13 cellular contexts compared by ENCODE assay signal in genomic region chr9:126394802-126395201, GRCh38.
DNase-seq lines count a peak whose midpoint lies in the region; ATAC-seq, FAIRE-seq and TF ChIP-seq lines count a peak whose summit lies in the region.
"Had no signal": no experiment of that assay in that cellular context is flagged by ENCODE, and none has a peak within 500 bp of the region (broad histone marks: within the 10 kb centered on the region; RNA-seq: fewer than 3 reads in every experiment).

No MANE protein-coding gene starts in this region.

- H4K20me1 ChIP-seq in IMR-90 (ENCODE audit: insufficient read depth, low read length), result no peaks in the 10 kb centered on the region
- peaks cover 7% of the 10 kb centered on the region for H4K20me1 ChIP-seq in astrocyte (ENCODE audit: insufficient read depth, low read length)

- FAIRE-seq in astrocyte (lab: Jason Lieb, UNC), result peak; percentile 17

- H3K9ac ChIP-seq in IMR-90 (ENCODE audit: low read depth, low read length) (no peak overlapping the region), astrocyte (ENCODE audit: low read length) (no peak overlapping the region), mesenchymal stem cell (ENCODE audit: low read length) (no peak overlapping the region)

- no peaks in the 10 kb centered on the region for H3K36me3 ChIP-seq in CD4-positive, alpha-beta memory T cell (ENCODE audit: insufficient read depth, low read length)
- peaks cover 2% of the 10 kb centered on the region; the same call in 1 of the 2 replicates for H3K36me3 ChIP-seq in IMR-90 (ENCODE audit: control insufficient read depth, insufficient read depth, low read length)
- no peaks in the 10 kb centered on the region for H3K36me3 ChIP-seq in astrocyte (ENCODE audit: insufficient read depth, low read length)
- H3K36me3 ChIP-seq in mesenchymal stem cell (ENCODE audit: control insufficient read depth in 1 of 2, insufficient read depth in 2 of 2, low read depth in 1 of 2, low read length in 2 of 2), result peaks cover 21 to 31% of the 10 kb centered on the region in 2 experiments
- peaks cover 74% of the 10 kb centered on the region for H3K36me3 ChIP-seq in WERI-Rb-1
- H3K36me3 ChIP-seq: BE2C had no signal

- TF ChIP-seq POLR2A in IMR-90 (IDR thresholded peaks at IDR 0.05; ENCODE audit: low read depth, low read length), result no peak

- peaks cover 23 to 45% (median 34%) of the 10 kb centered on the region in 4 donors for H3K4me1 Mint-ChIP-seq in CD4-positive, alpha-beta memory T cell
- H3K4me1 Mint-ChIP-seq in astrocyte (ENCODE audit: low read depth, unreplicated experiment) (peaks cover 22% of the 10 kb centered on the region), nephron progenitor cell (peaks cover 43% of the 10 kb centered on the region)

- no peak overlapping the region for H2AK9ac ChIP-seq in IMR-90 (replicated peaks; ENCODE audit: low read depth, low read length, poor library complexity)

- H3K27me3 Mint-ChIP-seq in CD4-positive, alpha-beta memory T cell, result no peaks in the 10 kb centered on the region
- H3K27me3 Mint-ChIP-seq in astrocyte (ENCODE audit: low read depth, unreplicated experiment), result no peaks in the 10 kb centered on the region
- peaks cover 2% of the 10 kb centered on the region for H3K27me3 Mint-ChIP-seq in nephron progenitor cell (ENCODE audit: low read depth, poor library complexity)

- peaks cover 15% of the 10 kb centered on the region; the same call in 1 of the 2 replicates for H3K9me1 ChIP-seq in IMR-90 (ENCODE audit: insufficient read depth, low read length)

- H3K14ac ChIP-seq in IMR-90 (replicated peaks; ENCODE audit: low read depth, low read length) (no peak overlapping the region), mesenchymal stem cell (ENCODE audit: low read length in 2 of 2) (no peak overlapping the region)

- H2BK15ac ChIP-seq in IMR-90 (ENCODE audit: low read depth, low read length), result no peak overlapping the region
- H2BK15ac ChIP-seq in mesenchymal stem cell (ENCODE audit: low read depth, poor library complexity, severe bottlenecking), result peak overlapping the region; percentile 82

- 90% methylated on average over 2 of the region's 9 CpGs; no CpG with 5 or more reads in 1 of the 2 experiments for WGBS in IMR-90 (ENCODE audit: extremely low coverage in 2 of 2, insufficient read length in 1 of 2), 2 experiments
- WGBS in mesenchymal stem cell, result 83% methylated on average over 9 of the region's 9 CpGs

- intact Hi-C loops in CD4-positive, alpha-beta memory T cell (cut with micrococcal nuclease), result loop anchor here (5.0 kb wide), 2 partner anchors 77 to 168 kb away; no protein-coding TSS in a partner anchor
- intact Hi-C loops in IMR-90 (cut with micrococcal nuclease), result loop anchor here (5.0 kb wide), 1 partner anchor 988 kb away; no protein-coding TSS in a partner anchor

- H3K9me3 ChIP-seq in CD4-positive, alpha-beta memory T cell (ENCODE audit: control insufficient read depth in 1 of 2, low read length in 2 of 2), result no peaks in the 10 kb centered on the region
- H3K9me3 ChIP-seq in IMR-90 (ENCODE audit: control insufficient read depth, insufficient read depth, low read length) (no peaks in the 10 kb centered on the region), astrocyte (ENCODE audit: insufficient read depth, low read depth, low read length) (no peaks in the 10 kb centered on the region), mesenchymal stem cell (ENCODE audit: control insufficient read depth, low read length) (no peaks in the 10 kb centered on the region), WERI-Rb-1 (ENCODE audit: severe bottlenecking) (no peaks in the 10 kb centered on the region)
- H3K9me3 ChIP-seq: BE2C had no signal

- H3K36me3 Mint-ChIP-seq in CD4-positive, alpha-beta memory T cell, result peaks cover 6 to 7% of the 10 kb centered on the region in 2 donors
- H3K36me3 Mint-ChIP-seq in astrocyte (ENCODE audit: low read depth, unreplicated experiment) (peaks cover 26% of the 10 kb centered on the region), nephron progenitor cell (ENCODE audit: low read depth) (peaks cover 40% of the 10 kb centered on the region)

- H4K8ac ChIP-seq in IMR-90 (ENCODE audit: low read depth in 2 of 2, low read length in 2 of 2), result no peak overlapping the region
- no peak overlapping the region for H4K8ac ChIP-seq in mesenchymal stem cell (ENCODE audit: low read length)

- TF ChIP-seq CTCF in IMR-90 (conservative IDR thresholded peaks at IDR 0.05; ENCODE audit: low read depth, low read length), result no peak
- TF ChIP-seq CTCF in astrocyte (IDR thresholded peaks at IDR 0.05; ENCODE audit: insufficient read depth, low read depth, low read length), result no peak
- no peak for TF ChIP-seq CTCF in nephron progenitor cell (IDR thresholded peaks at IDR 0.05)
- TF ChIP-seq CTCF in WERI-Rb-1 (IDR thresholded peaks at IDR 0.05; ENCODE audit: low read depth, low read length), result no peak

- ATAC-seq in IMR-90 (ENCODE audit: low read depth) (no peak), GM19035 (IDR thresholded peaks at IDR 0.05; ENCODE audit: unreplicated experiment) (no peak)

- no peaks in the 10 kb centered on the region for H3K27me3 ChIP-seq in CD4-positive, alpha-beta memory T cell (ENCODE audit: insufficient read depth, low read length)
- H3K27me3 ChIP-seq in IMR-90 (ENCODE audit: control insufficient read depth, insufficient read depth, low read length) (no peaks in the 10 kb centered on the region), astrocyte (ENCODE audit: insufficient read depth, low read length) (no peaks in the 10 kb centered on the region), mesenchymal stem cell (ENCODE audit: control insufficient read depth in 1 of 2, insufficient read depth in 1 of 2, low read length in 2 of 2) (no peaks in the 10 kb centered on the region), WERI-Rb-1 (ENCODE audit: insufficient read depth, low read depth, severe bottlenecking) (no peaks in the 10 kb centered on the region)
- H3K27me3 ChIP-seq: BE2C had no signal

- in situ Hi-C loops in IMR-90 (cut with MboI; ENCODE audit: low sequenced_read_pairs), result loop anchor here (5.0 to 10.0 kb wide), 2 partner anchors 93 to 990 kb away; no protein-coding TSS in a partner anchor

- H3K4ac ChIP-seq in IMR-90 (ENCODE audit: low read depth, low read length), result no peak overlapping the region
- H3K4ac ChIP-seq in mesenchymal stem cell (ENCODE audit: low read depth in 1 of 2, low read length in 2 of 2), result no peak overlapping the region

- H4K91ac ChIP-seq in IMR-90 (ENCODE audit: insufficient read depth, low read depth, low read length) (no peak overlapping the region), mesenchymal stem cell (ENCODE audit: low read length) (no peak overlapping the region)

- H2AK5ac ChIP-seq in IMR-90 (ENCODE audit: low read depth, low read length) (peak overlapping the region; percentile 21; the same call in 1 of the 2 replicates), mesenchymal stem cell (ENCODE audit: low read length, severe bottlenecking) (no peak overlapping the region)

- no peaks in the 10 kb centered on the region for H3K79me1 ChIP-seq in IMR-90 (ENCODE audit: low read depth in 1 of 2, low read length in 2 of 2)
- H3K79me1 ChIP-seq in mesenchymal stem cell (replicated peaks; ENCODE audit: low read length, poor library complexity, severe bottlenecking), result no peaks in the 10 kb centered on the region

- no peak overlapping the region for H2BK20ac ChIP-seq in IMR-90 (ENCODE audit: low read depth, low read length)

- no TSS peak for BruUV-seq in IMR-90 (replicated peaks; lab: Mats Ljungman, UMichigan)

- CTCF ChIA-PET in CD4-positive, alpha-beta memory T cell (lab: Charles Lee; ENCODE audit: partially characterized antibody), result interaction anchor here (1.0 to 7.7 kb wide), 3 partner anchors 11 to 96 kb away, joined by 3 to 80 read pairs (median 6); no protein-coding TSS in a partner anchor
- CTCF ChIA-PET in IMR-90 (lab: Yijun Ruan, JAX), result no interaction called here

- H3K27ac Mint-ChIP-seq in CD4-positive, alpha-beta memory T cell, result peak overlapping the region in 4 of 7 donors; percentile 0 to 81 (median 38)
- H3K27ac Mint-ChIP-seq in astrocyte (ENCODE audit: unreplicated experiment) (no peak overlapping the region), nephron progenitor cell (no peak overlapping the region)
- H3K27ac Mint-ChIP-seq: H9 had no signal

- H3K4me2 ChIP-seq in IMR-90 (ENCODE audit: low read depth, low read length) (no peak overlapping the region), astrocyte (ENCODE audit: low read length) (no peak overlapping the region), mesenchymal stem cell (ENCODE audit: low read length, poor library complexity, severe bottlenecking) (no peak overlapping the region)

- H3K9me3 Mint-ChIP-seq in CD4-positive, alpha-beta memory T cell, result no peaks in the 10 kb centered on the region
- H3K9me3 Mint-ChIP-seq in astrocyte (ENCODE audit: unreplicated experiment), result no peaks in the 10 kb centered on the region
- H3K9me3 Mint-ChIP-seq in nephron progenitor cell, result no peaks in the 10 kb centered on the region
- H3K9me3 Mint-ChIP-seq: H9 had no signal

- H3K18ac ChIP-seq in IMR-90 (ENCODE audit: low read depth, low read length) (no peak overlapping the region), mesenchymal stem cell (ENCODE audit: low read depth in 1 of 2, low read length in 2 of 2) (peak overlapping the region in 1 of 2 experiments; percentile 65)

- no peak for TF ChIP-seq RAD21 in IMR-90 (IDR thresholded peaks at IDR 0.05; ENCODE audit: low read length)

- dilution Hi-C loops in IMR-90 (cut with HindIII; ENCODE audit: low sequenced_read_pairs, unreplicated experiment), result no loop called here

- no peak overlapping the region for H3K27ac ChIP-seq in CD4-positive, alpha-beta memory T cell (ENCODE audit: low read depth, low read length)
- H3K27ac ChIP-seq in IMR-90 (ENCODE audit: insufficient read depth, low read length) (no peak overlapping the region), astrocyte (ENCODE audit: low read depth, low read length) (no peak overlapping the region), mesenchymal stem cell (ENCODE audit: low read length, poor library complexity, severe bottlenecking) (no peak overlapping the region), WERI-Rb-1 (no peak overlapping the region)

- peaks cover 30% of the 10 kb centered on the region for H3K4me1 ChIP-seq in CD4-positive, alpha-beta memory T cell (ENCODE audit: insufficient read depth, low read length)
- peaks cover 17% of the 10 kb centered on the region for H3K4me1 ChIP-seq in IMR-90 (ENCODE audit: control insufficient read depth, insufficient read depth, low read length)
- H3K4me1 ChIP-seq in astrocyte (ENCODE audit: insufficient read depth, low read length), result peaks cover 17% of the 10 kb centered on the region
- H3K4me1 ChIP-seq in mesenchymal stem cell (ENCODE audit: control insufficient read depth, insufficient read depth, low read depth, low read length), result peaks cover 7% of the 10 kb centered on the region

- no peak overlapping the region for H4K5ac ChIP-seq in IMR-90 (ENCODE audit: low read depth, low read length)

- H3K56ac ChIP-seq in IMR-90 (ENCODE audit: extremely low read depth, insufficient read depth, low read length), result no peak overlapping the region

- POLR2A ChIA-PET in CD4-positive, alpha-beta memory T cell (lab: Charles Lee; ENCODE audit: partially characterized antibody), result no interaction called here
- POLR2A ChIA-PET in IMR-90 (lab: Charles Lee; ENCODE audit: unreplicated experiment), result no interaction called here

- no peak overlapping the region for H2BK12ac ChIP-seq in mesenchymal stem cell (ENCODE audit: low read length in 2 of 2)

- no peak overlapping the region for H2AFZ ChIP-seq in IMR-90 (replicated peaks; ENCODE audit: low read length, poor library complexity)
- H2AFZ ChIP-seq in astrocyte (ENCODE audit: low read depth, low read length), result no peak overlapping the region
- H2AFZ ChIP-seq in mesenchymal stem cell (ENCODE audit: low read depth, low read length), result no peak overlapping the region

- no peak for DNase-seq in CD4-positive, alpha-beta memory T cell
- no peak for DNase-seq in IMR-90
- no peak for DNase-seq in astrocyte (ENCODE audit: low read depth)
- DNase-seq in mesenchymal stem cell, result no peak
- no peak for DNase-seq in nephron progenitor cell
- DNase-seq in WERI-Rb-1, result no peak
- no peak for DNase-seq in mucosa of gallbladder (ENCODE audit: low spot score)
- DNase-seq: BE2C, H9, NCI-H1092, NCI-H1694, NCI-H345 had no signal

- H2BK5ac ChIP-seq in IMR-90 (ENCODE audit: low read depth, low read length, poor library complexity, severe bottlenecking) (no peak overlapping the region), mesenchymal stem cell (ENCODE audit: low read depth, low read length, poor library complexity, severe bottlenecking) (no peak overlapping the region)

- no peak overlapping the region for H3K23ac ChIP-seq in IMR-90 (ENCODE audit: low read depth, low read length)
- no peak overlapping the region for H3K23ac ChIP-seq in mesenchymal stem cell (ENCODE audit: low read length in 2 of 2)

- no peak overlapping the region for H2BK120ac ChIP-seq in IMR-90 (ENCODE audit: low read depth, low read length)
- no peak overlapping the region for H2BK120ac ChIP-seq in mesenchymal stem cell (ENCODE audit: low read depth, low read length)

- H3K4me3 Mint-ChIP-seq in CD4-positive, alpha-beta memory T cell, result peak overlapping the region in 1 of 8 donors; percentile 25
- H3K4me3 Mint-ChIP-seq in astrocyte (ENCODE audit: unreplicated experiment) (no peak overlapping the region), nephron progenitor cell (no peak overlapping the region)
- H3K4me3 Mint-ChIP-seq: H9 had no signal

- H3K79me2 ChIP-seq in astrocyte (ENCODE audit: insufficient read depth, low read length), result no peaks in the 10 kb centered on the region

- H3K4me3 ChIP-seq in CD4-positive, alpha-beta memory T cell (ENCODE audit: low read length in 2 of 2), result no peak overlapping the region
- H3K4me3 ChIP-seq in IMR-90 (ENCODE audit: insufficient read depth, low read depth, low read length), result no peak overlapping the region
- no peak overlapping the region for H3K4me3 ChIP-seq in astrocyte (ENCODE audit: insufficient read depth, low read depth, low read length)
- no peak overlapping the region for H3K4me3 ChIP-seq in mesenchymal stem cell (ENCODE audit: insufficient read depth in 1 of 2, low read depth in 1 of 2, low read length in 2 of 2)
- no peak overlapping the region for H3K4me3 ChIP-seq in WERI-Rb-1 (ENCODE audit: low read depth, low read length)

Comparison
In these comparisons a context has a peak if more than half of its experiments do, and no peak if none do; other contexts are left out.
1. H3K27ac Mint-ChIP-seq: peak in CD4-positive, alpha-beta memory T cell (4 of 7); none in astrocyte (single experiment) and nephron progenitor cell (single experiment).